8 cellular contexts compared by ENCODE assay signal in genomic region chr17:14070344-14071007, GRCh38. TPM values are rescaled to one million over a fixed set of nuclear protein-coding genes. Genes with fewer than 3 reads are reported as not detected.
DNase-seq lines count a peak whose midpoint lies in the region; ATAC-seq and TF ChIP-seq lines count a peak whose summit lies in the region.

No MANE protein-coding gene starts in this region.

- peaks cover 31% of the 10 kb centered on the region for H3K36me3 Mint-ChIP-seq in activated CD8-positive, alpha-beta T cell treated with anti-CD3 and anti-CD28 coated beads for 36 hours (ENCODE audit: low read depth)

- H3K9ac ChIP-seq in iPS-18a (ENCODE audit: low read length): peak overlapping the region; percentile 93

- H3K4me1 ChIP-seq in iPS-18a (ENCODE audit: control insufficient read depth, low read depth, low read length): peaks cover 11% of the 10 kb centered on the region
- H3K4me1 ChIP-seq in spleen: peaks cover 6 to 48% (median 33%) of the 10 kb centered on the region in 6 donors

- DNase-seq in HL-60 (ENCODE audit: low read depth in 1 of 2, low spot score in 1 of 2) (no peak), spleen (no peak), dedifferentiated amniotic fluid mesenchymal stem cell (ENCODE audit: extremely low spot score) (no peak), pons (ENCODE audit: low spot score) (no peak), superior temporal gyrus (ENCODE audit: extremely low spot score) (no peak), medulla oblongata (ENCODE audit: extremely low spot score) (no peak)
- DNase-seq in activated CD8-positive, alpha-beta T cell treated with anti-CD3 and anti-CD28 coated beads for 36 hours: no peak

- peak overlapping the region; percentile 97 for H3K4me3 Mint-ChIP-seq in activated CD8-positive, alpha-beta T cell treated with anti-CD3 and anti-CD28 coated beads for 36 hours

- CTCF ChIA-PET in activated CD8-positive, alpha-beta T cell treated with anti-CD3 and anti-CD28 coated beads for 36 hours (lab: Charles Lee): no interaction called here

- H3K27me3 Mint-ChIP-seq in activated CD8-positive, alpha-beta T cell treated with anti-CD3 and anti-CD28 coated beads for 36 hours: no peaks in the 10 kb centered on the region

- intact Hi-C loops in activated CD8-positive, alpha-beta T cell treated with anti-CD3 and anti-CD28 coated beads for 36 hours (cut with micrococcal nuclease): no loop called here
- intact Hi-C loops in spleen (cut with DNase I; ENCODE audit: low total_unique reads): no loop called here

- peaks cover 8% of the 10 kb centered on the region for H3K9me3 ChIP-seq in iPS-18a (ENCODE audit: control insufficient read depth, low read depth, low read length)
- peaks cover 0 to 8% (median 0%) of the 10 kb centered on the region in 8 donors for H3K9me3 ChIP-seq in spleen

- H3K36me3 ChIP-seq in iPS-18a (ENCODE audit: control insufficient read depth, low read depth, low read length) (peaks cover 9% of the 10 kb centered on the region), spleen (peaks cover 0 to 33% (median 6%) of the 10 kb centered on the region in 6 donors)

- WGBS in spleen, 5 donors: 73 to 85% (median 77%) methylated on average over 6 of the region's 6 CpGs

- H3K4me3 ChIP-seq in HL-60 (replicated peaks; ENCODE audit: insufficient read depth, low read length) (peak overlapping the region; percentile 82), iPS-18a (ENCODE audit: low read length) (peak overlapping the region; percentile 99), spleen (peak overlapping the region in 7 of 8 donors; percentile 89 to 99 (median 98))

- H3K27me3 ChIP-seq in HL-60 (ENCODE audit: insufficient read depth, poor library complexity, severe bottlenecking) (no peaks in the 10 kb centered on the region), iPS-18a (ENCODE audit: control insufficient read depth, insufficient read depth, low read length) (no peaks in the 10 kb centered on the region), spleen (replicated peaks in 1 of 7) (no peaks in the 10 kb centered on the region)

- no peak for ATAC-seq in activated CD8-positive, alpha-beta T cell treated with anti-CD3 and anti-CD28 coated beads for 36 hours

- no peaks in the 10 kb centered on the region for H3K9me3 Mint-ChIP-seq in activated CD8-positive, alpha-beta T cell treated with anti-CD3 and anti-CD28 coated beads for 36 hours

- peak overlapping the region; percentile 96 for H3K27ac Mint-ChIP-seq in activated CD8-positive, alpha-beta T cell treated with anti-CD3 and anti-CD28 coated beads for 36 hours

- no peak for TF ChIP-seq POLR2A in spleen (IDR thresholded peaks at IDR 0.05)

- H3K27ac ChIP-seq in HL-60 (replicated peaks) (no peak overlapping the region), iPS-18a (ENCODE audit: low read length) (no peak overlapping the region), spleen (no peak overlapping the region)

- H3K4me1 Mint-ChIP-seq in activated CD8-positive, alpha-beta T cell treated with anti-CD3 and anti-CD28 coated beads for 36 hours (ENCODE audit: low read depth): peaks cover 44% of the 10 kb centered on the region

- TF ChIP-seq CTCF in HL-60 (IDR thresholded peaks at IDR 0.05; ENCODE audit: insufficient read depth, low read length) (no peak), spleen (IDR thresholded peaks at IDR 0.05 in 8 of 11, conservative IDR thresholded peaks at IDR 0.05 in 3 of 11) (no peak)
- no peak for TF ChIP-seq CTCF in activated CD8-positive, alpha-beta T cell treated with anti-CD3 and anti-CD28 coated beads for 36 hours (IDR thresholded peaks at IDR 0.05)

- POLR2A ChIA-PET in activated CD8-positive, alpha-beta T cell treated with anti-CD3 and anti-CD28 coated beads for 36 hours (lab: Charles Lee): interaction anchor here (1.1 to 3.6 kb wide), 5 partner anchors 19 to 230 kb away, joined by 3 to 18 read pairs (median 3); partner anchors contain the start of gene HS3ST3B1

RNA-seq across cellular contexts. Expression of gene COX10, which starts 1.2 kb away (rescaled TPM):
- total RNA-seq in activated CD8-positive, alpha-beta T cell treated with anti-CD3 and anti-CD28 coated beads for 36 hours: 10 to 100 TPM; 26.0 to 28.6 TPM
- 10 to 100 TPM; 11.0 to 28.8 (median 15.3) TPM for total RNA-seq in spleen
- polyA plus RNA-seq in spleen: 1 to 10 TPM; 3.0 to 5.5 (median 5.4) TPM
